In the genomic region with DNA sequence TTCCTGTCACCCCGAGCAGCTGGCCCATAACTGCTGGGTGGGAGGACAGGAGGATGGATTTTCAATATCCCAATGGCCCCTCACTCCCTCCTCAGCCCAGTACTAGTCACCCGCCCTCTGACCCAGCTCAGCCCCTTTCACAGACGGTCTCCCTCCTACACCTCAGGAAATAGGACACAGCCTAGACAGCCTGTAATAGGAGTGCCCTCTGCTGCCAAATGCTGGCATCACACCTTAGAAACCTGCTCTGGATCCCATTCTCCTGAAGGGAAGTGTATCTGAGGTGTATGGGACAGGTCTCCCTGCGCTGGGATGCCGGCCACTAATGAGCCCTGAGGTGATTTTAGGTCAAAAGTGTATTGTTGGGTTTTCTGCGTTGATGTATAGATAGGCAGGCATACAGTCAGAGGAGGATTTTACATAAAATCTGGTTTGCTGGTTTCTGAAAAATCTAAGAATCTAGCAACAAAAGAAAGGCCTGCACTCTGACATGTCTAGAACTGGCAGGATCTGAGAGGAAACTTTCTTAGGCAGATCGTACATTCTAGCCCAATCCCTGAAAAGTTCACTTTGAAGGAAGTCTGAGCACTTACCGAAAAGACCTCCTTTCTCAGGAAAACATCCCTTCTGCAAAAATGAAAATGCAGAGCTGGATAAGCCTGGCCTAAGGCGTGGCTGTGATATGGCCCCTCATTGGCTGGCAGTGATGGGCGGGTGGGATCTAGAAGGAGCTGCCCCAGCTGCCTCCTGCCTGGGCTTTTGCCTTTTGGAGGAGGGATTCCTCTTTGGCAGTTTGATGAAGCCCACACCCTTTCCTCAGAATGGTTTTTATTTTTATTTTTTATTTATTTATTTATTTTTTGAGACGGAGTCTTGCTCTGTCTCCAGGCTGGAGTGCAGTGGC, we compare ENCODE assay signal across 1 cellular context.
TF ChIP-seq lines count a peak whose summit lies in the region.

No MANE protein-coding gene starts in this region.

TF ChIP-seq in GM23338, 12 proteins besides CTCF, POLR2A, EP300 and RAD21:
- TF ChIP-seq, protein P1, sequence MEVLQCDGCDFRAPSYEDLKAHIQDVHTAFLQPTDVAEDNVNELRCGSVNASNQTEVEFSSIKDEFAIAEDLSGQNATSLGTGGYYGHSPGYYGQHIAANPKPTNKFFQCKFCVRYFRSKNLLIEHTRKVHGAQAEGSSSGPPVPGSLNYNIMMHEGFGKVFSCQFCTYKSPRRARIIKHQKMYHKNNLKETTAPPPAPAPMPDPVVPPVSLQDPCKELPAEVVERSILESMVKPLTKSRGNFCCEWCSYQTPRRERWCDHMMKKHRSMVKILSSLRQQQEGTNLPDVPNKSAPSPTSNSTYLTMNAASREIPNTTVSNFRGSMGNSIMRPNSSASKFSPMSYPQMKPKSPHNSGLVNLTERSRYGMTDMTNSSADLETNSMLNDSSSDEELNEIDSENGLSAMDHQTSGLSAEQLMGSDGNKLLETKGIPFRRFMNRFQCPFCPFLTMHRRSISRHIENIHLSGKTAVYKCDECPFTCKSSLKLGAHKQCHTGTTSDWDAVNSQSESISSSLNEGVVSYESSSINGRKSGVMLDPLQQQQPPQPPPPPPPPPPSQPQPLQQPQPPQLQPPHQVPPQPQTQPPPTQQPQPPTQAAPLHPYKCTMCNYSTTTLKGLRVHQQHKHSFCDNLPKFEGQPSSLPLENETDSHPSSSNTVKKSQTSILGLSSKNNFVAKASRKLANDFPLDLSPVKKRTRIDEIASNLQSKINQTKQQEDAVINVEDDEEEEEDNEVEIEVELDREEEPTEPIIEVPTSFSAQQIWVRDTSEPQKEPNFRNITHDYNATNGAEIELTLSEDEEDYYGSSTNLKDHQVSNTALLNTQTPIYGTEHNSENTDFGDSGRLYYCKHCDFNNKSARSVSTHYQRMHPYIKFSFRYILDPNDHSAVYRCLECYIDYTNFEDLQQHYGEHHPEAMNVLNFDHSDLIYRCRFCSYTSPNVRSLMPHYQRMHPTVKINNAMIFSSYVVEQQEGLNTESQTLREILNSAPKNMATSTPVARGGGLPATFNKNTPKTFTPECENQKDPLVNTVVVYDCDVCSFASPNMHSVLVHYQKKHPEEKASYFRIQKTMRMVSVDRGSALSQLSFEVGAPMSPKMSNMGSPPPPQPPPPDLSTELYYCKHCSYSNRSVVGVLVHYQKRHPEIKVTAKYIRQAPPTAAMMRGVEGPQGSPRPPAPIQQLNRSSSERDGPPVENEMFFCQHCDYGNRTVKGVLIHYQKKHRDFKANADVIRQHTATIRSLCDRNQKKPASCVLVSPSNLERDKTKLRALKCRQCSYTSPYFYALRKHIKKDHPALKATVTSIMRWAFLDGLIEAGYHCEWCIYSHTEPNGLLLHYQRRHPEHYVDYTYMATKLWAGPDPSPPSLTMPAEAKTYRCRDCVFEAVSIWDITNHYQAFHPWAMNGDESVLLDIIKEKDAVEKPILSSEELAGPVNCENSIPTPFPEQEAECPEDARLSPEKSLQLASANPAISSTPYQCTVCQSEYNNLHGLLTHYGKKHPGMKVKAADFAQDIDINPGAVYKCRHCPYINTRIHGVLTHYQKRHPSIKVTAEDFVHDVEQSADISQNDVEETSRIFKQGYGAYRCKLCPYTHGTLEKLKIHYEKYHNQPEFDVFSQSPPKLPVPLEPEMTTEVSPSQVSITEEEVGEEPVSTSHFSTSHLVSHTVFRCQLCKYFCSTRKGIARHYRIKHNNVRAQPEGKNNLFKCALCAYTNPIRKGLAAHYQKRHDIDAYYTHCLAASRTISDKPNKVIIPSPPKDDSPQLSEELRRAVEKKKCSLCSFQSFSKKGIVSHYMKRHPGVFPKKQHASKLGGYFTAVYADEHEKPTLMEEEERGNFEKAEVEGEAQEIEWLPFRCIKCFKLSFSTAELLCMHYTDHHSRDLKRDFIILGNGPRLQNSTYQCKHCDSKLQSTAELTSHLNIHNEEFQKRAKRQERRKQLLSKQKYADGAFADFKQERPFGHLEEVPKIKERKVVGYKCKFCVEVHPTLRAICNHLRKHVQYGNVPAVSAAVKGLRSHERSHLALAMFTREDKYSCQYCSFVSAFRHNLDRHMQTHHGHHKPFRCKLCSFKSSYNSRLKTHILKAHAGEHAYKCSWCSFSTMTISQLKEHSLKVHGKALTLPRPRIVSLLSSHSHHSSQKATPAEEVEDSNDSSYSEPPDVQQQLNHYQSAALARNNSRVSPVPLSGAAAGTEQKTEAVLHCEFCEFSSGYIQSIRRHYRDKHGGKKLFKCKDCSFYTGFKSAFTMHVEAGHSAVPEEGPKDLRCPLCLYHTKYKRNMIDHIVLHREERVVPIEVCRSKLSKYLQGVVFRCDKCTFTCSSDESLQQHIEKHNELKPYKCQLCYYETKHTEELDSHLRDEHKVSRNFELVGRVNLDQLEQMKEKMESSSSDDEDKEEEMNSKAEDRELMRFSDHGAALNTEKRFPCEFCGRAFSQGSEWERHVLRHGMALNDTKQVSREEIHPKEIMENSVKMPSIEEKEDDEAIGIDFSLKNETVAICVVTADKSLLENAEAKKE (CRISPR knock-in tag; IDR thresholded peaks at IDR 0.05): no peak
- no peak for TF ChIP-seq CREB1 (CRISPR knock-in tag; IDR thresholded peaks at IDR 0.05; ENCODE audit: low read depth)
- no peak for TF ChIP-seq EZH2phosphoT487 (IDR thresholded peaks at IDR 0.05; ENCODE audit: unreplicated experiment)
- TF ChIP-seq, protein P2, sequence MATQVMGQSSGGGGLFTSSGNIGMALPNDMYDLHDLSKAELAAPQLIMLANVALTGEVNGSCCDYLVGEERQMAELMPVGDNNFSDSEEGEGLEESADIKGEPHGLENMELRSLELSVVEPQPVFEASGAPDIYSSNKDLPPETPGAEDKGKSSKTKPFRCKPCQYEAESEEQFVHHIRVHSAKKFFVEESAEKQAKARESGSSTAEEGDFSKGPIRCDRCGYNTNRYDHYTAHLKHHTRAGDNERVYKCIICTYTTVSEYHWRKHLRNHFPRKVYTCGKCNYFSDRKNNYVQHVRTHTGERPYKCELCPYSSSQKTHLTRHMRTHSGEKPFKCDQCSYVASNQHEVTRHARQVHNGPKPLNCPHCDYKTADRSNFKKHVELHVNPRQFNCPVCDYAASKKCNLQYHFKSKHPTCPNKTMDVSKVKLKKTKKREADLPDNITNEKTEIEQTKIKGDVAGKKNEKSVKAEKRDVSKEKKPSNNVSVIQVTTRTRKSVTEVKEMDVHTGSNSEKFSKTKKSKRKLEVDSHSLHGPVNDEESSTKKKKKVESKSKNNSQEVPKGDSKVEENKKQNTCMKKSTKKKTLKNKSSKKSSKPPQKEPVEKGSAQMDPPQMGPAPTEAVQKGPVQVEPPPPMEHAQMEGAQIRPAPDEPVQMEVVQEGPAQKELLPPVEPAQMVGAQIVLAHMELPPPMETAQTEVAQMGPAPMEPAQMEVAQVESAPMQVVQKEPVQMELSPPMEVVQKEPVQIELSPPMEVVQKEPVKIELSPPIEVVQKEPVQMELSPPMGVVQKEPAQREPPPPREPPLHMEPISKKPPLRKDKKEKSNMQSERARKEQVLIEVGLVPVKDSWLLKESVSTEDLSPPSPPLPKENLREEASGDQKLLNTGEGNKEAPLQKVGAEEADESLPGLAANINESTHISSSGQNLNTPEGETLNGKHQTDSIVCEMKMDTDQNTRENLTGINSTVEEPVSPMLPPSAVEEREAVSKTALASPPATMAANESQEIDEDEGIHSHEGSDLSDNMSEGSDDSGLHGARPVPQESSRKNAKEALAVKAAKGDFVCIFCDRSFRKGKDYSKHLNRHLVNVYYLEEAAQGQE (IDR thresholded peaks at IDR 0.05; ENCODE audit: unreplicated experiment): no peak
- no peak for TF ChIP-seq EZH2 (IDR thresholded peaks at IDR 0.05; ENCODE audit: low read depth, unreplicated experiment)
- TF ChIP-seq POLR2AphosphoS5 (IDR thresholded peaks at IDR 0.05; ENCODE audit: low read depth): no peak
- TF ChIP-seq, protein P3, sequence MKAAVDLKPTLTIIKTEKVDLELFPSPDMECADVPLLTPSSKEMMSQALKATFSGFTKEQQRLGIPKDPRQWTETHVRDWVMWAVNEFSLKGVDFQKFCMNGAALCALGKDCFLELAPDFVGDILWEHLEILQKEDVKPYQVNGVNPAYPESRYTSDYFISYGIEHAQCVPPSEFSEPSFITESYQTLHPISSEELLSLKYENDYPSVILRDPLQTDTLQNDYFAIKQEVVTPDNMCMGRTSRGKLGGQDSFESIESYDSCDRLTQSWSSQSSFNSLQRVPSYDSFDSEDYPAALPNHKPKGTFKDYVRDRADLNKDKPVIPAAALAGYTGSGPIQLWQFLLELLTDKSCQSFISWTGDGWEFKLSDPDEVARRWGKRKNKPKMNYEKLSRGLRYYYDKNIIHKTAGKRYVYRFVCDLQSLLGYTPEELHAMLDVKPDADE (IDR thresholded peaks at IDR 0.05): no peak
- TF ChIP-seq ZNF331 (CRISPR knock-in tag; IDR thresholded peaks at IDR 0.05; ENCODE audit: low read depth): no peak
- TF ChIP-seq JUNB (IDR thresholded peaks at IDR 0.05; ENCODE audit: unreplicated experiment): no peak
- TF ChIP-seq ZNF114 (CRISPR knock-in tag; IDR thresholded peaks at IDR 0.05): no peak
- TF ChIP-seq STAT1 (IDR thresholded peaks at IDR 0.05; ENCODE audit: unreplicated experiment): no peak
- no peak for TF ChIP-seq NANOG (IDR thresholded peaks at IDR 0.05; ENCODE audit: borderline replicate concordance)
